17 cellular contexts compared by ENCODE assay signal in genomic region chr10:33152750-33153149, GRCh38.
A peak's percentile ranks its signal among the peaks of the same experiment; 100 is the strongest.
DNase-seq lines count a peak whose midpoint lies in the region; ATAC-seq and TF ChIP-seq lines count a peak whose summit lies in the region.
"Had no signal": no experiment of that assay in that cellular context is flagged by ENCODE, and none has a peak within 500 bp of the region (broad histone marks: within the 10 kb centered on the region; RNA-seq: fewer than 3 reads in every experiment).

No MANE protein-coding gene starts in this region.

- WGBS in lower leg skin, 2 donors: 92 to 94% methylated on average over 4 of the region's 4 CpGs

- CTCF ChIA-PET in activated CD8-positive, alpha-beta memory T cell treated with anti-CD3 and anti-CD28 coated beads, Interleukin-2, amount 10 ng/mL, durations not matched to agents 7 days and 5 days (lab: Charles Lee): interaction anchor here (1.2 to 3.0 kb wide), 5 partner anchors 10 to 144 kb away, joined by 3 to 11 read pairs (median 4); no protein-coding TSS in a partner anchor
- CTCF ChIA-PET in CD8-positive, alpha-beta memory T cell (lab: Charles Lee): interaction anchor here (1.1 to 4.0 kb wide), 4 partner anchors 12 to 172 kb away, joined by 3 to 15 read pairs (median 4); no protein-coding TSS in a partner anchor
- CTCF ChIA-PET in activated CD4-positive, alpha-beta memory T cell treated with anti-CD3 and anti-CD28 coated beads for 36 hours (lab: Charles Lee): interaction anchor here (0.6 to 4.3 kb wide), 14 partner anchors 10 to 1225 kb away, joined by 3 to 50 read pairs (median 4); partner anchors contain the start of gene CCDC7

- TF ChIP-seq CTCF in endothelial cell (IDR thresholded peaks at IDR 0.05; ENCODE audit: unreplicated experiment) (no peak), lower leg skin (IDR thresholded peaks at IDR 0.05) (no peak)

- intact Hi-C loops in activated CD4-positive, alpha-beta memory T cell treated with anti-CD3 and anti-CD28 coated beads for 36 hours (cut with micrococcal nuclease): loop anchor here (1.0 kb wide), 3 partner anchors 9 to 36 kb away; no protein-coding TSS in a partner anchor
- intact Hi-C loops in lower leg skin (cut with DNase I; ENCODE audit: low total_unique reads): no loop called here

- no peak for TF ChIP-seq POLR2A in lower leg skin (IDR thresholded peaks at IDR 0.05)

- no peaks in the 10 kb centered on the region for H3K27me3 Mint-ChIP-seq in activated CD8-positive, alpha-beta memory T cell treated with anti-CD3 and anti-CD28 coated beads, Interleukin-2, amount 10 ng/mL, durations not matched to agents 7 days and 5 days
- H3K27me3 Mint-ChIP-seq in CD8-positive, alpha-beta memory T cell: peaks cover 0 to 3% of the 10 kb centered on the region in 2 donors
- no peaks in the 10 kb centered on the region for H3K27me3 Mint-ChIP-seq in activated CD4-positive, alpha-beta memory T cell treated with anti-CD3 and anti-CD28 coated beads for 36 hours
- peaks cover 1% of the 10 kb centered on the region for H3K27me3 Mint-ChIP-seq in endothelial cell (ENCODE audit: unreplicated experiment)

- H3K9me3 Mint-ChIP-seq in activated CD8-positive, alpha-beta memory T cell treated with anti-CD3 and anti-CD28 coated beads, Interleukin-2, amount 10 ng/mL, durations not matched to agents 7 days and 5 days (ENCODE audit: low read depth): peaks cover 4% of the 10 kb centered on the region
- H3K9me3 Mint-ChIP-seq in CD8-positive, alpha-beta memory T cell: peaks cover 0 to 2% (median 0%) of the 10 kb centered on the region in 5 donors
- H3K9me3 Mint-ChIP-seq in activated CD4-positive, alpha-beta memory T cell treated with anti-CD3 and anti-CD28 coated beads for 36 hours: peaks cover 4% of the 10 kb centered on the region
- no peaks in the 10 kb centered on the region for H3K9me3 Mint-ChIP-seq in endothelial cell (ENCODE audit: unreplicated experiment)

- no peaks in the 10 kb centered on the region for H3K9me3 ChIP-seq in CD8-positive, alpha-beta memory T cell (ENCODE audit: low read length)
- H3K9me3 ChIP-seq: SJCRH30 had no signal

- no peaks in the 10 kb centered on the region for H3K36me3 ChIP-seq in CD8-positive, alpha-beta memory T cell (ENCODE audit: insufficient read depth, low read length)
- H3K36me3 ChIP-seq: SJCRH30 had no signal

- ATAC-seq in activated CD8-positive, alpha-beta memory T cell treated with anti-CD3 and anti-CD28 coated beads, Interleukin-2, amount 10 ng/mL, durations not matched to agents 7 days and 5 days: no peak
- ATAC-seq in GM21447 (IDR thresholded peaks at IDR 0.05; ENCODE audit: unreplicated experiment) (no peak), HG03432 (IDR thresholded peaks at IDR 0.05; ENCODE audit: unreplicated experiment) (no peak)

- POLR2A ChIA-PET in CD8-positive, alpha-beta memory T cell (lab: Charles Lee): interaction anchor here (0.7 to 1.5 kb wide), 3 partner anchors 14 to 205 kb away, joined by 3 to 7 read pairs (median 5); no protein-coding TSS in a partner anchor
- POLR2A ChIA-PET in activated CD4-positive, alpha-beta memory T cell treated with anti-CD3 and anti-CD28 coated beads for 36 hours (lab: Charles Lee): interaction anchor here (0.6 to 2.7 kb wide), 7 partner anchors 10 to 172 kb away, joined by 3 to 18 read pairs (median 8); no protein-coding TSS in a partner anchor

- peaks cover 44% of the 10 kb centered on the region for H3K4me1 Mint-ChIP-seq in activated CD8-positive, alpha-beta memory T cell treated with anti-CD3 and anti-CD28 coated beads, Interleukin-2, amount 10 ng/mL, durations not matched to agents 7 days and 5 days
- peaks cover 41 to 62% (median 52%) of the 10 kb centered on the region in 3 donors for H3K4me1 Mint-ChIP-seq in CD8-positive, alpha-beta memory T cell
- peaks cover 62% of the 10 kb centered on the region for H3K4me1 Mint-ChIP-seq in activated CD4-positive, alpha-beta memory T cell treated with anti-CD3 and anti-CD28 coated beads for 36 hours (ENCODE audit: low read depth)
- H3K4me1 Mint-ChIP-seq in endothelial cell (ENCODE audit: unreplicated experiment): peaks cover 6% of the 10 kb centered on the region

- no peak overlapping the region for H3K27ac ChIP-seq in CD8-positive, alpha-beta memory T cell (ENCODE audit: low read depth, low read length)
- H3K27ac ChIP-seq: C4-2B, SJCRH30 had no signal

- H3K27me3 ChIP-seq in CD8-positive, alpha-beta memory T cell (ENCODE audit: insufficient read depth, low read length, poor library complexity, severe bottlenecking): no peaks in the 10 kb centered on the region
- H3K27me3 ChIP-seq: SJCRH30 had no signal

- peaks cover 39% of the 10 kb centered on the region for H3K4me1 ChIP-seq in CD8-positive, alpha-beta memory T cell (ENCODE audit: insufficient read depth, low read length)

- DNase-seq in activated CD8-positive, alpha-beta memory T cell treated with anti-CD3 and anti-CD28 coated beads, Interleukin-2, amount 10 ng/mL, durations not matched to agents 7 days and 5 days: no peak
- no peak for DNase-seq in activated CD8-positive, alpha-beta memory T cell treated with anti-CD3 and anti-CD28 coated beads, Interleukin-2, amount 50 U/mL, for 4 hours
- DNase-seq in CD8-positive, alpha-beta memory T cell: no peak
- no peak for DNase-seq in activated CD4-positive, alpha-beta memory T cell treated with anti-CD3 and anti-CD28 coated beads for 36 hours
- no peak for DNase-seq in endothelial cell (ENCODE audit: low spot score)
- no peak for DNase-seq in lower leg skin (ENCODE audit: low spot score in 2 of 2)
- DNase-seq: EL, H7, IMR-90, NCI-H1105 treated with DMSO at 0.1 percent for 48 hours, NCI-H1694 treated with DMSO at 0.1 percent for 48 hours, NCI-H446, NCI-H69, SJCRH30 had no signal

- H3K4me3 ChIP-seq in CD8-positive, alpha-beta memory T cell (ENCODE audit: low read length): no peak overlapping the region
- no peak overlapping the region for H3K4me3 ChIP-seq in lower leg skin (ENCODE audit: low read depth, poor library complexity, severe bottlenecking)
- H3K4me3 ChIP-seq: SJCRH30 had no signal

- peaks cover 2% of the 10 kb centered on the region for H3K36me3 Mint-ChIP-seq in activated CD8-positive, alpha-beta memory T cell treated with anti-CD3 and anti-CD28 coated beads, Interleukin-2, amount 10 ng/mL, durations not matched to agents 7 days and 5 days
- H3K36me3 Mint-ChIP-seq in CD8-positive, alpha-beta memory T cell: peaks cover 0 to 7% (median 4%) of the 10 kb centered on the region in 3 donors
- H3K36me3 Mint-ChIP-seq in activated CD4-positive, alpha-beta memory T cell treated with anti-CD3 and anti-CD28 coated beads for 36 hours: peaks cover 6% of the 10 kb centered on the region
- no peaks in the 10 kb centered on the region for H3K36me3 Mint-ChIP-seq in endothelial cell (ENCODE audit: low read depth, unreplicated experiment)

- no peak overlapping the region for H3K4me3 Mint-ChIP-seq in activated CD8-positive, alpha-beta memory T cell treated with anti-CD3 and anti-CD28 coated beads, Interleukin-2, amount 10 ng/mL, durations not matched to agents 7 days and 5 days
- H3K4me3 Mint-ChIP-seq in CD8-positive, alpha-beta memory T cell: no peak overlapping the region
- H3K4me3 Mint-ChIP-seq in activated CD4-positive, alpha-beta memory T cell treated with anti-CD3 and anti-CD28 coated beads for 36 hours: no peak overlapping the region
- peak overlapping the region; percentile 24 for H3K4me3 Mint-ChIP-seq in endothelial cell (ENCODE audit: unreplicated experiment)

- H3K27ac Mint-ChIP-seq in activated CD8-positive, alpha-beta memory T cell treated with anti-CD3 and anti-CD28 coated beads, Interleukin-2, amount 10 ng/mL, durations not matched to agents 7 days and 5 days: peak overlapping the region; percentile 75
- H3K27ac Mint-ChIP-seq in CD8-positive, alpha-beta memory T cell: peak overlapping the region; percentile 47 to 95 (median 82)
- H3K27ac Mint-ChIP-seq in activated CD4-positive, alpha-beta memory T cell treated with anti-CD3 and anti-CD28 coated beads for 36 hours: peak overlapping the region; percentile 4
- no peak overlapping the region for H3K27ac Mint-ChIP-seq in endothelial cell (ENCODE audit: unreplicated experiment)
